ENCODE assay signal across 8 cellular contexts in genomic region chr1:154937988-154938386, GRCh38. TPM values are rescaled to one million over a fixed set of nuclear protein-coding genes. Genes with fewer than 3 reads are reported as not detected.
A peak's percentile ranks its signal among the peaks of the same experiment; 100 is the strongest.
DNase-seq lines count a peak whose midpoint lies in the region; ATAC-seq, FAIRE-seq and TF ChIP-seq lines count a peak whose summit lies in the region.

No MANE protein-coding gene starts in this region.

- H3K4me1 ChIP-seq in cardiac muscle cell (ENCODE audit: low read depth) (peaks cover 16% of the 10 kb centered on the region), GM12878 (ENCODE audit: control insufficient read depth, insufficient read depth, low read length) (peaks cover 49% of the 10 kb centered on the region), mesendoderm (ENCODE audit: control insufficient read depth, low read depth, low read length) (peaks cover 4% of the 10 kb centered on the region), upper lobe of right lung (peaks cover 36% of the 10 kb centered on the region)

- peak overlapping the region; percentile 56 for H3K56ac ChIP-seq in mesendoderm (ENCODE audit: low read length)

- H4K5ac ChIP-seq in mesendoderm (ENCODE audit: low read length), result no peak overlapping the region

- H2BK120ac ChIP-seq in mesendoderm (ENCODE audit: low read depth, low read length), result no peak overlapping the region

- H3K27me3 ChIP-seq in cardiac muscle cell (no peaks in the 10 kb centered on the region), GM12878 (replicated peaks in 1 of 2; ENCODE audit: control insufficient read depth in 2 of 2, insufficient read depth in 2 of 2, low read length in 1 of 2) (no peaks in the 10 kb centered on the region), mesendoderm (ENCODE audit: insufficient read depth, low read length, poor library complexity) (no peaks in the 10 kb centered on the region), upper lobe of right lung (no peaks in the 10 kb centered on the region)

- in situ Hi-C loops in GM12878 (cut with MboI), result no loop called here

- RAD21 ChIA-PET in GM12878 (lab: Charles Lee; ENCODE audit: unreplicated experiment), result interaction anchor here (0.8 to 2.6 kb wide), 5 partner anchors 13 to 378 kb away, joined by 3 to 12 read pairs (median 5); partner anchors contain the start of gene PYGO2

- TF ChIP-seq CTCF in cardiac muscle cell (IDR thresholded peaks at IDR 0.05; ENCODE audit: low read depth, low read length) (no peak), GM12878 (IDR thresholded peaks at IDR 0.05 in 2 of 3, conservative IDR thresholded peaks at IDR 0.05 in 1 of 3; ENCODE audit: control insufficient read depth in 2 of 3, extremely low read depth in 1 of 3, insufficient read depth in 1 of 3, low read depth in 3 of 3, low read length in 3 of 3) (no peak), upper lobe of right lung (IDR thresholded peaks at IDR 0.05) (no peak)

- H3K27ac ChIP-seq in cardiac muscle cell, result peak overlapping the region; percentile 99
- H3K27ac ChIP-seq in GM12878 (ENCODE audit: control insufficient read depth, insufficient read depth), result peak overlapping the region; percentile 100
- H3K27ac ChIP-seq in mesendoderm (ENCODE audit: low read depth, low read length), result no peak overlapping the region
- H3K27ac ChIP-seq in upper lobe of right lung, result peak overlapping the region; percentile 99

- no peak overlapping the region for H2BK15ac ChIP-seq in mesendoderm (replicated peaks; ENCODE audit: low read depth)

- H3K9ac ChIP-seq in GM12878 (ENCODE audit: control insufficient read depth, insufficient read depth, low read length) (peak overlapping the region; percentile 97), mesendoderm (ENCODE audit: low read length) (peak overlapping the region; percentile 84)

- no peak overlapping the region for H3K18ac ChIP-seq in mesendoderm (ENCODE audit: low read length)

- TF ChIP-seq POLR2A in GM12878 (IDR thresholded peaks at IDR 0.05; ENCODE audit: low read depth, low read length), result no peak

- CTCF ChIA-PET in GM12878 (lab: Yijun Ruan, JAX), result interaction anchor here (1.1 to 3.5 kb wide), 6 partner anchors 24 to 378 kb away, joined by 4 to 20 read pairs (median 10); partner anchors contain the start of gene PYGO2

- H3K79me2 ChIP-seq in GM12878 (ENCODE audit: control insufficient read depth, insufficient read depth, low read length), result peaks cover 73% of the 10 kb centered on the region
- H3K79me2 ChIP-seq in mesendoderm (ENCODE audit: control insufficient read depth, insufficient read depth, low read length), result no peaks in the 10 kb centered on the region

- no peak for DNase-seq in cardiac muscle cell (ENCODE audit: low read depth in 1 of 2, low spot score in 1 of 2)
- no peak for DNase-seq in left ventricle myocardium superior
- DNase-seq in GM12878 (ENCODE audit: low read depth, low spot score), result no peak
- no peak for DNase-seq in mesendoderm
- DNase-seq in upper lobe of right lung, result no peak
- no peak for DNase-seq in HUDEP-2 (lab: John Stamatoyannopoulos, UW; ENCODE audit: unreplicated experiment in 76 of 76)

- no peak overlapping the region for H2BK5ac ChIP-seq in mesendoderm (ENCODE audit: low read length)

- peak overlapping the region; percentile 97 for H3K4me2 ChIP-seq in GM12878 (ENCODE audit: control insufficient read depth, insufficient read depth)
- no peak overlapping the region for H3K4me2 ChIP-seq in mesendoderm (ENCODE audit: low read length)

- no TSS peak for BruUV-seq in GM12878 (replicated peaks; lab: Mats Ljungman, UMichigan)

- H4K20me1 ChIP-seq in GM12878 (ENCODE audit: control insufficient read depth, insufficient read depth), result no peaks in the 10 kb centered on the region

- H3K79me1 ChIP-seq in mesendoderm (ENCODE audit: low read length), result no peaks in the 10 kb centered on the region

- POLR2A ChIA-PET in GM12878 (lab: Charles Lee), result interaction anchor here (0.6 to 2.9 kb wide), 7 partner anchors 36 to 471 kb away, joined by 3 to 10 read pairs (median 3); partner anchors contain the start of genes CKS1B and EFNA4

- no peak overlapping the region for H2AFZ ChIP-seq in GM12878 (ENCODE audit: control insufficient read depth, low read depth, low read length)

- H3K4ac ChIP-seq in mesendoderm (ENCODE audit: low read depth, low read length), result no peak overlapping the region

- TF ChIP-seq RAD21 in GM12878 (IDR thresholded peaks at IDR 0.05; ENCODE audit: insufficient read depth, low read depth, low read length), result no peak

- intact Hi-C loops in left ventricle myocardium superior (cut with micrococcal nuclease), result no loop called here
- intact Hi-C loops in GM12878 (cut with micrococcal nuclease; ENCODE audit: unreplicated experiment), result loop anchor here (2.0 kb wide), 2 partner anchors 23 to 63 kb away; partner anchors contain the start of gene PYGO2
- intact Hi-C loops in upper lobe of right lung (cut with DNase I), result no loop called here

- H3K23ac ChIP-seq in mesendoderm (ENCODE audit: low read length), result no peak overlapping the region

- no peak for ATAC-seq in left ventricle myocardium superior
- ATAC-seq in GM12878, result no peak
- no peak for ATAC-seq in upper lobe of right lung
- no peak for ATAC-seq in GM21367 (IDR thresholded peaks at IDR 0.05; ENCODE audit: unreplicated experiment)
- ATAC-seq in HG03280 (IDR thresholded peaks at IDR 0.05; ENCODE audit: unreplicated experiment), result no peak

- H3K36me3 ChIP-seq in cardiac muscle cell, result no peaks in the 10 kb centered on the region
- H3K36me3 ChIP-seq in GM12878 (ENCODE audit: control insufficient read depth in 2 of 2, insufficient read depth in 2 of 2, low read length in 1 of 2), result no peaks in the 10 kb centered on the region
- H3K36me3 ChIP-seq in mesendoderm (ENCODE audit: control insufficient read depth, insufficient read depth, low read length), result no peaks in the 10 kb centered on the region
- H3K36me3 ChIP-seq in upper lobe of right lung, result no peaks in the 10 kb centered on the region

- no peak overlapping the region for H2AK5ac ChIP-seq in mesendoderm (ENCODE audit: low read length)

- H4K8ac ChIP-seq in mesendoderm (ENCODE audit: low read depth, low read length), result no peak overlapping the region

- SMC1A ChIA-PET in GM12878 (lab: Charles Lee; ENCODE audit: uncharacterized antibody, unreplicated experiment), result interaction anchor here (0.8 to 3.2 kb wide), 6 partner anchors 16 to 70 kb away, joined by 3 to 14 read pairs (median 4); partner anchors contain the start of genes FLAD1 and PBXIP1

- H3K9me3 ChIP-seq in cardiac muscle cell (ENCODE audit: low read depth) (no peaks in the 10 kb centered on the region), GM12878 (replicated peaks; ENCODE audit: control insufficient read depth, insufficient read depth, low read length) (no peaks in the 10 kb centered on the region; the same call in 2 of the 3 replicates), upper lobe of right lung (no peaks in the 10 kb centered on the region)

- FAIRE-seq in GM12878 (lab: Jason Lieb, UNC), result no peak

- H3K4me3 ChIP-seq in cardiac muscle cell (peak overlapping the region; percentile 44), GM12878 (peak overlapping the region; percentile 87), mesendoderm (ENCODE audit: low read length) (no peak overlapping the region), upper lobe of right lung (peak overlapping the region; percentile 71)

- 38% methylated on average over 8 of the region's 8 CpGs for WGBS in GM12878 (ENCODE audit: insufficient coverage, insufficient replicate concordance, low lambda C conversion rate, missing lambda C conversion rate)
- WGBS in mesendoderm (ENCODE audit: extremely low coverage, insufficient coverage, low lambda C conversion rate), result no CpG with 5 or more reads among the region's 8 CpGs

- no peak for TF ChIP-seq EP300 in GM12878 (IDR thresholded peaks at IDR 0.05; ENCODE audit: borderline replicate concordance in 1 of 2, control insufficient read depth in 1 of 2, low read depth in 2 of 2, low read length in 2 of 2)

RNA-seq across cellular contexts. Expression of gene PMVK, which starts 1.5 kb away (rescaled TPM):
- total RNA-seq in cardiac muscle cell (20.1 and 23.8 TPM in 2 replicates), left ventricle myocardium superior (66.6 TPM), GM12878 (2014; rRNA removed) (20.8 and 23.8 TPM in 2 replicates), GM12878 (2014; rRNA removed; fragmentation: Illumina TruSeq; extraction: Trizol) (33.2 and 33.3 TPM in 2 replicates), GM12878 (2021) (72.5 and 74.7 TPM in 2 replicates), upper lobe of right lung (38.4 TPM)
- polyA plus RNA-seq in cardiac muscle cell (94.4 and 95.4 TPM in 2 replicates), GM12878 (2011; rRNA removed) (42.8 and 65.7 TPM in 2 replicates), GM12878 (2014; fragmentation: Illumina TruSeq; extraction: Trizol) (15.1 and 31.1 TPM in 2 replicates), GM12878 (2014; fragmentation: Nextera tagmentation; extraction: Ambion mirVana) (10 to 100 TPM in 1 of 2 experiments, 1 to 10 TPM in 1; 6.0 to 28.8 TPM), GM12878 (2014; rRNA removed) (90.4 and 94.3 TPM in 2 replicates), GM12878 (2016; fragmentation: Nextera tagmentation; extraction: Ambion mirVana) (100 to 1,000 TPM; 118 to 121 TPM)
- 6.7 and 8.9 TPM in 2 replicates for total RNA-seq in GM12878 (2013; cell fraction: nucleolus; rRNA removed)
- 26.9 TPM for polyA plus RNA-seq in GM12878 (2011; ENCODE audit: low read depth)
- 67.0 and 92.4 TPM in 2 replicates for polyA plus RNA-seq in GM12878 (2011; cell fraction: cytosol; rRNA removed)
- polyA plus RNA-seq in GM12878 (2011; cell fraction: nucleus; rRNA removed), result 28.9 and 37.2 TPM in 2 replicates
- 61.9 and 67.4 TPM in 2 replicates for polyA plus RNA-seq in GM12878 (2012)
- polyA minus RNA-seq in GM12878 (2011; rRNA and poly(A)+ RNA removed), result 18.7 and 34.0 TPM in 2 replicates
- 16.2 and 16.8 TPM in 2 replicates for polyA minus RNA-seq in GM12878 (2011; cell fraction: cytosol; rRNA and poly(A)+ RNA removed)
- polyA minus RNA-seq in GM12878 (2011; cell fraction: nucleus; rRNA and poly(A)+ RNA removed), result 7.4 and 13.5 TPM in 2 replicates
- polyA plus RNA-seq in mesendoderm (2013, experiment 1 of 2), result 17.9 TPM
- 17.8 TPM for polyA plus RNA-seq in mesendoderm (2013, experiment 2 of 2)

RNA-seq across cellular contexts. Expression of gene PBXIP1, which starts 17.9 kb away (rescaled TPM):
- total RNA-seq in cardiac muscle cell, result 155 and 161 TPM in 2 replicates
- 93.7 and 108 TPM in 2 replicates for polyA plus RNA-seq in cardiac muscle cell
- total RNA-seq in left ventricle myocardium superior, result 60.4 TPM
- 33.0 and 36.9 TPM in 2 replicates for total RNA-seq in GM12878 (2013; cell fraction: nucleolus; rRNA removed)
- 25.6 and 26.8 TPM in 2 replicates for total RNA-seq in GM12878 (2014; rRNA removed)
- total RNA-seq in GM12878 (2014; rRNA removed; fragmentation: Illumina TruSeq; extraction: Trizol), result 14.3 and 15.6 TPM in 2 replicates
- total RNA-seq in GM12878 (2021), result 21.1 and 24.6 TPM in 2 replicates
- polyA plus RNA-seq in GM12878 (2011; ENCODE audit: low read depth), result 23.3 TPM
- polyA plus RNA-seq in GM12878 (2011; rRNA removed), result 15.0 and 20.9 TPM in 2 replicates
- 23.1 and 26.3 TPM in 2 replicates for polyA plus RNA-seq in GM12878 (2011; cell fraction: cytosol; rRNA removed)
- polyA plus RNA-seq in GM12878 (2011; cell fraction: nucleus; rRNA removed), result 37.4 and 41.6 TPM in 2 replicates
- 36.8 and 37.1 TPM in 2 replicates for polyA plus RNA-seq in GM12878 (2012)
- 8.0 and 15.2 TPM in 2 replicates for polyA plus RNA-seq in GM12878 (2014; fragmentation: Illumina TruSeq; extraction: Trizol)
- polyA plus RNA-seq in GM12878 (2014; fragmentation: Nextera tagmentation; extraction: Ambion mirVana), result 1 to 10 TPM in 1 of 2 experiments, under 1 TPM in 1; 0.63 to 2.0 TPM
- 22.4 and 22.9 TPM in 2 replicates for polyA plus RNA-seq in GM12878 (2014; rRNA removed)
- 10 to 100 TPM; 12.2 to 13.7 TPM for polyA plus RNA-seq in GM12878 (2016; fragmentation: Nextera tagmentation; extraction: Ambion mirVana)
- polyA minus RNA-seq in GM12878 (2011; rRNA and poly(A)+ RNA removed), result 10.8 and 26.6 TPM in 2 replicates
- polyA minus RNA-seq in GM12878 (2011; cell fraction: cytosol; rRNA and poly(A)+ RNA removed), result 7.4 and 8.3 TPM in 2 replicates
- 6.5 and 10.7 TPM in 2 replicates for polyA minus RNA-seq in GM12878 (2011; cell fraction: nucleus; rRNA and poly(A)+ RNA removed)
- 6.7 TPM for polyA plus RNA-seq in mesendoderm (2013, experiment 1 of 2)
- polyA plus RNA-seq in mesendoderm (2013, experiment 2 of 2), result 6.1 TPM
- total RNA-seq in upper lobe of right lung, result 75.7 TPM

RNA-seq across cellular contexts. Expression of gene PYGO2, which starts 23.6 kb away (rescaled TPM):
- total RNA-seq in cardiac muscle cell, result 45.6 and 48.0 TPM in 2 replicates
- polyA plus RNA-seq in cardiac muscle cell, result 45.3 and 49.2 TPM in 2 replicates
- 14.7 TPM for total RNA-seq in left ventricle myocardium superior
- 21.0 and 21.3 TPM in 2 replicates for total RNA-seq in GM12878 (2013; cell fraction: nucleolus; rRNA removed)
- total RNA-seq in GM12878 (2014; rRNA removed), result 21.1 and 21.9 TPM in 2 replicates
- 12.4 and 12.9 TPM in 2 replicates for total RNA-seq in GM12878 (2014; rRNA removed; fragmentation: Illumina TruSeq; extraction: Trizol)
- total RNA-seq in GM12878 (2021), result 32.9 and 33.8 TPM in 2 replicates
- polyA plus RNA-seq in GM12878 (2011; ENCODE audit: low read depth), result 9.9 TPM
- polyA plus RNA-seq in GM12878 (2011; rRNA removed), result 14.4 and 22.8 TPM in 2 replicates
- polyA plus RNA-seq in GM12878 (2011; cell fraction: cytosol; rRNA removed), result 27.4 and 28.7 TPM in 2 replicates
- polyA plus RNA-seq in GM12878 (2011; cell fraction: nucleus; rRNA removed), result 43.9 and 46.6 TPM in 2 replicates
- polyA plus RNA-seq in GM12878 (2012), result 17.7 and 19.5 TPM in 2 replicates
- polyA plus RNA-seq in GM12878 (2014; fragmentation: Illumina TruSeq; extraction: Trizol), result 19.8 and 24.2 TPM in 2 replicates
- 1 to 10 TPM; 8.1 to 8.3 TPM for polyA plus RNA-seq in GM12878 (2014; fragmentation: Nextera tagmentation; extraction: Ambion mirVana)
- 27.8 and 30.0 TPM in 2 replicates for polyA plus RNA-seq in GM12878 (2014; rRNA removed)
- polyA plus RNA-seq in GM12878 (2016; fragmentation: Nextera tagmentation; extraction: Ambion mirVana), result 10 to 100 TPM; 27.8 to 28.0 TPM
- 12.5 and 20.0 TPM in 2 replicates for polyA minus RNA-seq in GM12878 (2011; rRNA and poly(A)+ RNA removed)
- 8.6 and 8.8 TPM in 2 replicates for polyA minus RNA-seq in GM12878 (2011; cell fraction: cytosol; rRNA and poly(A)+ RNA removed)
- 10.8 and 15.9 TPM in 2 replicates for polyA minus RNA-seq in GM12878 (2011; cell fraction: nucleus; rRNA and poly(A)+ RNA removed)
- polyA plus RNA-seq in mesendoderm (2013, experiment 1 of 2), result 20.1 TPM
- polyA plus RNA-seq in mesendoderm (2013, experiment 2 of 2), result 18.8 TPM
- total RNA-seq in upper lobe of right lung, result 27.0 TPM

RNA-seq across cellular contexts. Expression of gene SHC1, which starts 32.6 kb away (rescaled TPM):
- total RNA-seq in cardiac muscle cell, result 80.0 and 80.3 TPM in 2 replicates
- 66.8 and 70.7 TPM in 2 replicates for polyA plus RNA-seq in cardiac muscle cell
- 62.1 TPM for total RNA-seq in left ventricle myocardium superior
- total RNA-seq in GM12878 (2013; cell fraction: nucleolus; rRNA removed), result 28.2 and 32.6 TPM in 2 replicates
- 22.2 and 24.7 TPM in 2 replicates for total RNA-seq in GM12878 (2014; rRNA removed)
- 15.1 and 16.7 TPM in 2 replicates for total RNA-seq in GM12878 (2014; rRNA removed; fragmentation: Illumina TruSeq; extraction: Trizol)
- 36.5 and 38.3 TPM in 2 replicates for total RNA-seq in GM12878 (2021)
- polyA plus RNA-seq in GM12878 (2011; ENCODE audit: low read depth), result 20.5 TPM
- 25.8 and 49.3 TPM in 2 replicates for polyA plus RNA-seq in GM12878 (2011; rRNA removed)
- 43.4 and 48.7 TPM in 2 replicates for polyA plus RNA-seq in GM12878 (2011; cell fraction: cytosol; rRNA removed)
- polyA plus RNA-seq in GM12878 (2011; cell fraction: nucleus; rRNA removed), result 89.2 and 106 TPM in 2 replicates
- 21.0 and 29.9 TPM in 2 replicates for polyA plus RNA-seq in GM12878 (2012)
- 47.3 and 67.3 TPM in 2 replicates for polyA plus RNA-seq in GM12878 (2014; fragmentation: Illumina TruSeq; extraction: Trizol)
- 1 to 10 TPM; 2.6 to 3.7 TPM for polyA plus RNA-seq in GM12878 (2014; fragmentation: Nextera tagmentation; extraction: Ambion mirVana)
- polyA plus RNA-seq in GM12878 (2014; rRNA removed), result 35.0 and 35.4 TPM in 2 replicates
- polyA plus RNA-seq in GM12878 (2016; fragmentation: Nextera tagmentation; extraction: Ambion mirVana), result 10 to 100 TPM; 24.9 to 25.5 TPM
- 35.0 and 41.1 TPM in 2 replicates for polyA minus RNA-seq in GM12878 (2011; rRNA and poly(A)+ RNA removed)
- 13.8 and 21.9 TPM in 2 replicates for polyA minus RNA-seq in GM12878 (2011; cell fraction: cytosol; rRNA and poly(A)+ RNA removed)
- 14.7 and 25.1 TPM in 2 replicates for polyA minus RNA-seq in GM12878 (2011; cell fraction: nucleus; rRNA and poly(A)+ RNA removed)
- 191 TPM for polyA plus RNA-seq in mesendoderm (2013, experiment 1 of 2)
- polyA plus RNA-seq in mesendoderm (2013, experiment 2 of 2), result 190 TPM
- total RNA-seq in upper lobe of right lung, result 120 TPM

RNA-seq across cellular contexts. Expression of gene CKS1B, which starts 36.5 kb away (rescaled TPM):
- total RNA-seq in cardiac muscle cell (52.9 and 96.5 TPM in 2 replicates), left ventricle myocardium superior (16.7 TPM), GM12878 (2014; rRNA removed) (176 and 192 TPM in 2 replicates), GM12878 (2014; rRNA removed; fragmentation: Illumina TruSeq; extraction: Trizol) (168 and 170 TPM in 2 replicates), GM12878 (2021) (125 and 134 TPM in 2 replicates), upper lobe of right lung (27.0 TPM)
- polyA plus RNA-seq in cardiac muscle cell (157 and 337 TPM in 2 replicates), GM12878 (2011; rRNA removed) (534 and 543 TPM in 2 replicates), GM12878 (2014; fragmentation: Illumina TruSeq; extraction: Trizol) (316 and 394 TPM in 2 replicates), GM12878 (2014; fragmentation: Nextera tagmentation; extraction: Ambion mirVana) (100 to 1,000 TPM; 598 to 608 TPM), GM12878 (2014; rRNA removed) (214 and 229 TPM in 2 replicates), GM12878 (2016; fragmentation: Nextera tagmentation; extraction: Ambion mirVana) (100 to 1,000 TPM; 411 to 419 TPM)
- 19.6 and 23.8 TPM in 2 replicates for total RNA-seq in GM12878 (2013; cell fraction: nucleolus; rRNA removed)
- polyA plus RNA-seq in GM12878 (2011; ENCODE audit: low read depth), result 366 TPM
- polyA plus RNA-seq in GM12878 (2011; cell fraction: cytosol; rRNA removed), result 498 and 551 TPM in 2 replicates
- polyA plus RNA-seq in GM12878 (2011; cell fraction: nucleus; rRNA removed), result 223 and 288 TPM in 2 replicates
- polyA plus RNA-seq in GM12878 (2012), result 190 and 203 TPM in 2 replicates
- 221 and 229 TPM in 2 replicates for polyA minus RNA-seq in GM12878 (2011; rRNA and poly(A)+ RNA removed)
- 41.8 and 54.5 TPM in 2 replicates for polyA minus RNA-seq in GM12878 (2011; cell fraction: cytosol; rRNA and poly(A)+ RNA removed)
- 32.4 and 34.0 TPM in 2 replicates for polyA minus RNA-seq in GM12878 (2011; cell fraction: nucleus; rRNA and poly(A)+ RNA removed)
- polyA plus RNA-seq in mesendoderm (2013, experiment 1 of 2), result 618 TPM
- 617 TPM for polyA plus RNA-seq in mesendoderm (2013, experiment 2 of 2)
